9 cellular contexts compared by ENCODE assay signal in genomic region chr5:151095341-151096000, GRCh38. TPM values are rescaled to one million over a fixed set of nuclear protein-coding genes. Genes with fewer than 3 reads are reported as not detected.
DNase-seq lines count a peak whose midpoint lies in the region; ATAC-seq and TF ChIP-seq lines count a peak whose summit lies in the region.
"Had no signal": no experiment of that assay in that cellular context is flagged by ENCODE, and none has a peak within 500 bp of the region (broad histone marks: within the 10 kb centered on the region; RNA-seq: fewer than 3 reads in every experiment).

No MANE protein-coding gene starts in this region.

- no peaks in the 10 kb centered on the region for H3K36me3 ChIP-seq in right lobe of liver
- no peaks in the 10 kb centered on the region for H3K36me3 ChIP-seq in upper lobe of left lung

- H3K4me3 ChIP-seq in right lobe of liver (no peak overlapping the region), upper lobe of left lung (no peak overlapping the region), dorsolateral prefrontal cortex (no peak overlapping the region)

- WGBS in right lobe of liver (ENCODE audit: insufficient coverage, low coverage, low lambda C conversion rate, missing lambda C conversion rate), result 24% methylated on average over 3 of the region's 5 CpGs
- WGBS in upper lobe of left lung, 2 donors, result 49 to 53% methylated on average over 5 of the region's 5 CpGs

- TF ChIP-seq POLR2A in right lobe of liver (IDR thresholded peaks at IDR 0.05) (no peak), upper lobe of left lung (IDR thresholded peaks at IDR 0.05) (no peak)

- peak; percentile 67 for DNase-seq in activated effector memory CD4-positive, alpha-beta T cell treated with anti-CD3 and anti-CD28 coated beads, Interleukin-2, amount 50 U/mL, for 16 hours
- no peak for DNase-seq in activated effector memory CD4-positive, alpha-beta T cell treated with Interleukin-2 at 50 U/mL for 16 hours
- DNase-seq in amniotic epithelial cell (ENCODE audit: low read depth) (peak; percentile 27), right lobe of liver (no peak), upper lobe of left lung (no peak), NCI-H1930 (lab: John Stamatoyannopoulos, UW) (no peak), dorsolateral prefrontal cortex (no peak), NCI-H2029 treated with DMSO at 0.1 percent for 48 hours (lab: John Stamatoyannopoulos, UW) (no peak)
- DNase-seq: NCI-H187 had no signal

- H3K9me3 ChIP-seq in right lobe of liver (no peaks in the 10 kb centered on the region), upper lobe of left lung (no peaks in the 10 kb centered on the region)

- peak in 1 of 4 donors; percentile 31 for TF ChIP-seq EP300 in upper lobe of left lung (IDR thresholded peaks at IDR 0.05)

- TF ChIP-seq CTCF in right lobe of liver (IDR thresholded peaks at IDR 0.05) (no peak), upper lobe of left lung (IDR thresholded peaks at IDR 0.05) (no peak), dorsolateral prefrontal cortex (IDR thresholded peaks at IDR 0.05 in 54 of 56, conservative IDR thresholded peaks at IDR 0.05 in 2 of 56; ENCODE audit: low read depth in 1 of 56, partially characterized antibody in 56 of 56) (no peak)

- intact Hi-C loops in right lobe of liver (cut with DNase I) (no loop called here), dorsolateral prefrontal cortex (cut with DNase I) (loop anchor here in 1 of 2 donors (5.0 kb wide), 1 partner anchor 33 kb away; no protein-coding TSS in a partner anchor)

- H3K27ac ChIP-seq in right lobe of liver, result peak overlapping the region; percentile 48 to 83 (median 67)
- H3K27ac ChIP-seq in upper lobe of left lung, result peak overlapping the region; percentile 63 to 86 (median 84)
- H3K27ac ChIP-seq in dorsolateral prefrontal cortex, result peak overlapping the region in 6 of 59 donors; percentile 26 to 66 (median 52)

- no peaks in the 10 kb centered on the region for H3K27me3 ChIP-seq in right lobe of liver
- no peaks in the 10 kb centered on the region for H3K27me3 ChIP-seq in upper lobe of left lung
- no peaks in the 10 kb centered on the region for H3K27me3 ChIP-seq in dorsolateral prefrontal cortex

- H3K4me1 ChIP-seq in right lobe of liver (peaks cover 0 to 79% (median 32%) of the 10 kb centered on the region in 4 donors), upper lobe of left lung (peaks cover 60 to 73% (median 64%) of the 10 kb centered on the region in 4 donors)

- ATAC-seq in right lobe of liver, result peak; percentile 3 to 26 (median 6)
- peak in 1 of 2 donors; percentile 27 for ATAC-seq in upper lobe of left lung (ENCODE audit: low FRiP score in 2 of 2)

RNA-seq across cellular contexts. Expression of gene TNIP1, which starts 14.6 kb away (rescaled TPM):
- total RNA-seq in right lobe of liver, result 100 to 1,000 TPM in 1 of 6 experiments, 10 to 100 TPM in 5; 70.1 to 155 (median 79.1) TPM
- total RNA-seq in upper lobe of left lung, result 100 to 1,000 TPM; 109 to 166 (median 130) TPM
- total RNA-seq in dorsolateral prefrontal cortex, result 10 to 100 TPM; 39.3 to 76.8 (median 57.4) TPM

Comparison
In these comparisons a context has a peak if more than half of its experiments do, and no peak if none do; other contexts are left out.
1. DNase-seq: peak in activated effector memory CD4-positive, alpha-beta T cell treated with anti-CD3 and anti-CD28 coated beads, Interleukin-2, amount 50 U/mL, for 16 hours (single experiment) and amniotic epithelial cell (single experiment); none in activated effector memory CD4-positive, alpha-beta T cell treated with Interleukin-2 at 50 U/mL for 16 hours (single experiment), right lobe of liver (0 of 3), upper lobe of left lung (0 of 2), NCI-H1930 (0 of 2), dorsolateral prefrontal cortex (0 of 10) and NCI-H2029 treated with DMSO at 0.1 percent for 48 hours (single experiment).